12 cellular contexts compared by ENCODE assay signal in the genomic region with DNA sequence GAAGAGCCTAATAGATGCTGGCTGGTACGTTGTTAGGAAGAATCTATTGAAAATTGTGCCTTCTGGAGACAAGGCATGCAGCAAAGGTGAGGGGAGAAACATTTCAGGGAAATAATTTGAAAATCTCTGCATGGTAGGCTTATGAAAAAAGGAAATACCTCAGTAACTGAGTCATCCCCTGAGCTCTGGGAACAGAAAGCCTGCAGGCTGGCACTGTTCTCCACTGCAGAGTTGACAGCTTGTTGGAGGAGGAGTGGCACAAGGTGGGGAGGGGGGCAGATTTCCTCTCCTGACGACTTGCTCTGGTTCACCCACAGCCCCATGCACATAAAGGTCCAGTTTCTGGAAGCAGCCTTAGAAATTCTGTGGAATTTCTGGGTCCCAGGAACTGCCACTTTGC.
A peak's percentile ranks its signal among the peaks of the same experiment; 100 is the strongest.
DNase-seq lines count a peak whose midpoint lies in the region; ATAC-seq and TF ChIP-seq lines count a peak whose summit lies in the region.
"Had no signal": no experiment of that assay in that cellular context is flagged by ENCODE, and none has a peak within 500 bp of the region (broad histone marks: within the 10 kb centered on the region; RNA-seq: fewer than 3 reads in every experiment).

No MANE protein-coding gene starts in this region.

- ATAC-seq in SK-N-SH treated with all-trans-retinoic acid at 6 μM for 48 hours = peak; percentile 78
- no peak for ATAC-seq in GM19467 (IDR thresholded peaks at IDR 0.05; ENCODE audit: unreplicated experiment)
- ATAC-seq: left lobe of liver; stimulated activated naive B cell treated with anti-CD40 and anti-IgM and Interleukin-4, amounts not matched to agents 10 μg/mL and 1 μg/mL and 100 μg/mL, for 72 hours had no signal

- H2AFZ ChIP-seq in fibroblast of lung (ENCODE audit: low read length) = no peak overlapping the region

- no peak overlapping the region for H3K27ac ChIP-seq in fibroblast of lung (ENCODE audit: insufficient read depth, low read length)

- no peak for TF ChIP-seq CTCF in fibroblast of lung (conservative IDR thresholded peaks at IDR 0.05 in 1 of 2, IDR thresholded peaks at IDR 0.05 in 1 of 2; ENCODE audit: low read depth in 1 of 2, low read length in 2 of 2)

- DNase-seq in GM03348 (ENCODE audit: low spot score) = peak; percentile 79
- peak; percentile 60 to 78 for DNase-seq in fibroblast of lung (ENCODE audit: low read depth in 2 of 2)
- DNase-seq in putamen (ENCODE audit: low spot score) = peak; percentile 58
- no peak for DNase-seq in DMS79 (lab: John Stamatoyannopoulos, UW)
- no peak for DNase-seq in medulla oblongata (ENCODE audit: extremely low spot score)
- DNase-seq in SK-N-DZ (ENCODE audit: low spot score) = no peak
- DNase-seq: effector CD4-positive, alpha-beta T cell; stimulated activated naive B cell treated with anti-CD40 and anti-IgM and Interleukin-4, amounts not matched to agents 10 μg/mL and 1 μg/mL and 100 μg/mL, for 72 hours had no signal

- peak overlapping the region; percentile 46 for H3K4me2 ChIP-seq in fibroblast of lung (ENCODE audit: extremely low read depth, insufficient read depth, low read length)

- no peaks in the 10 kb centered on the region for H4K20me1 ChIP-seq in fibroblast of lung (ENCODE audit: control insufficient read depth, extremely low read depth, insufficient read depth, low read length)

- H3K79me2 ChIP-seq in fibroblast of lung (ENCODE audit: control insufficient read depth, insufficient read depth, low read length) = no peaks in the 10 kb centered on the region

- H3K9me3 ChIP-seq in fibroblast of lung (ENCODE audit: control insufficient read depth, insufficient read depth, low read depth, low read length) = no peaks in the 10 kb centered on the region

- no peaks in the 10 kb centered on the region for H3K27me3 ChIP-seq in fibroblast of lung (ENCODE audit: control insufficient read depth, insufficient read depth, low read length)

- H3K4me1 ChIP-seq in fibroblast of lung (ENCODE audit: control insufficient read depth, extremely low read depth, insufficient read depth, low read length) = peaks cover 38% of the 10 kb centered on the region

- H3K4me3 ChIP-seq in fibroblast of lung (replicated peaks in 1 of 4; ENCODE audit: control extremely low read depth in 1 of 4, insufficient read depth in 1 of 4, low read depth in 3 of 4, low read length in 4 of 4) = no peak overlapping the region
- H3K4me3 ChIP-seq: skin epidermis had no signal

- no peaks in the 10 kb centered on the region for H3K36me3 ChIP-seq in fibroblast of lung (ENCODE audit: control insufficient read depth, insufficient read depth, low read length)

- H3K9ac ChIP-seq in fibroblast of lung (ENCODE audit: insufficient read depth, low read length) = no peak overlapping the region

TF ChIP-seq in SK-N-SH treated with all-trans-retinoic acid at 6 μM for 48 hours, 23 proteins besides CTCF, POLR2A, EP300 and RAD21:
- no peak for TF ChIP-seq ZNF565 (CRISPR knock-in tag; conservative IDR thresholded peaks at IDR 0.05; ENCODE audit: low read depth)
- TF ChIP-seq ZNF8 (CRISPR knock-in tag; IDR thresholded peaks at IDR 0.05) = peak; percentile 71; the same call in 1 of the 2 replicates

Comparison
In these comparisons a context has a peak if more than half of its experiments do, and no peak if none do; other contexts are left out.
1. DNase-seq: peak in GM03348 (single experiment), fibroblast of lung (2 of 2) and putamen (single experiment); none in DMS79 (single experiment), medulla oblongata (single experiment) and SK-N-DZ (single experiment).